8 cellular contexts compared by ENCODE assay signal in genomic region chr2:949894-950626, GRCh38. TPM values are rescaled to one million over a fixed set of nuclear protein-coding genes. Genes with fewer than 3 reads are reported as not detected.
DNase-seq lines count a peak whose midpoint lies in the region; ATAC-seq and TF ChIP-seq lines count a peak whose summit lies in the region.

No MANE protein-coding gene starts in this region.

- H3K9me3 Mint-ChIP-seq in activated T-cell treated with anti-CD3 and anti-CD28 coated beads, Interleukin-2, amount 50 U/mL, for 72 hours: no peaks in the 10 kb centered on the region

- H3K9ac ChIP-seq in SK-N-SH (no peak overlapping the region), iPS-20b (ENCODE audit: low read depth, low read length) (peak overlapping the region; percentile 68; the same call in 1 of the 2 replicates)

- H2AFZ ChIP-seq in SK-N-SH (ENCODE audit: low read depth): no peak overlapping the region

- TF ChIP-seq EP300 in SK-N-SH (IDR thresholded peaks at IDR 0.05; ENCODE audit: borderline replicate concordance in 1 of 2, low read depth in 1 of 2, low read length in 1 of 2) (no peak), suprapubic skin (IDR thresholded peaks at IDR 0.05) (no peak)

- H4K20me1 ChIP-seq in SK-N-SH (ENCODE audit: insufficient read depth): no peaks in the 10 kb centered on the region

- H3K79me2 ChIP-seq in SK-N-SH (ENCODE audit: insufficient read depth): no peaks in the 10 kb centered on the region

- H3K9me3 ChIP-seq in SK-N-SH (no peaks in the 10 kb centered on the region), iPS-20b (ENCODE audit: insufficient read depth, low read depth, low read length) (peaks cover under 1% of the 10 kb centered on the region; the same call in 1 of the 2 replicates), suprapubic skin (no peaks in the 10 kb centered on the region)

- DNase-seq in SK-N-SH (peak; percentile 72), suprapubic skin (ENCODE audit: low spot score in 2 of 2) (no peak), erythroblast (lab: John Stamatoyannopoulos, UW) (no peak)
- peak; percentile 11 to 12 for DNase-seq in activated T-cell treated with anti-CD3 and anti-CD28 coated beads, Interleukin-2, amount 50 U/mL, for 72 hours

- H3K4me1 Mint-ChIP-seq in activated T-cell treated with anti-CD3 and anti-CD28 coated beads, Interleukin-2, amount 50 U/mL, for 72 hours (ENCODE audit: low read depth): peaks cover 34% of the 10 kb centered on the region

- no peaks in the 10 kb centered on the region for H3F3A ChIP-seq in SK-N-SH (replicated peaks; ENCODE audit: insufficient read depth)

- TF ChIP-seq CTCF in SK-N-SH (IDR thresholded peaks at IDR 0.05) (no peak), suprapubic skin (IDR thresholded peaks at IDR 0.05) (no peak)

- H3K4me3 Mint-ChIP-seq in activated T-cell treated with anti-CD3 and anti-CD28 coated beads, Interleukin-2, amount 50 U/mL, for 72 hours: peak overlapping the region; percentile 71 to 79

- no peak overlapping the region for H3K27ac Mint-ChIP-seq in activated T-cell treated with anti-CD3 and anti-CD28 coated beads, Interleukin-2, amount 50 U/mL, for 72 hours

- CTCF ChIA-PET in SK-N-SH (lab: Yijun Ruan, JAX): interaction anchor here (1.0 to 5.9 kb wide), 9 partner anchors 10 to 601 kb away, joined by 3 to 65 read pairs (median 4); no protein-coding TSS in a partner anchor

- no peaks in the 10 kb centered on the region for H3K9me2 ChIP-seq in SK-N-SH

- H3K27me3 ChIP-seq in SK-N-SH (ENCODE audit: insufficient read depth) (no peaks in the 10 kb centered on the region), iPS-20b (ENCODE audit: insufficient read depth, low read length) (peaks cover 53% of the 10 kb centered on the region), suprapubic skin (peaks cover 50% of the 10 kb centered on the region)

- POLR2A ChIA-PET in SK-N-SH (lab: Yijun Ruan, JAX): no interaction called here

- TF ChIP-seq POLR2A in suprapubic skin (IDR thresholded peaks at IDR 0.05) (no peak), erythroblast (IDR thresholded peaks at IDR 0.05; ENCODE audit: low read length) (no peak)

- H3K4me2 ChIP-seq in SK-N-SH: 0 out of 2 replicates have a peak overlapping the region, but pooled peaks have one; percentile 48

- no peak for ATAC-seq in SK-N-SH treated with all-trans-retinoic acid at 6 μM for 48 hours
- ATAC-seq in activated T-cell treated with anti-CD3 and anti-CD28 coated beads, Interleukin-2, amount 50 U/mL, for 72 hours (replicated peaks in 1 of 2): peak; percentile 29 to 41
- no peak for ATAC-seq in HG02623 (IDR thresholded peaks at IDR 0.05; ENCODE audit: unreplicated experiment)
- ATAC-seq in HG02763 (IDR thresholded peaks at IDR 0.05; ENCODE audit: unreplicated experiment): no peak

- H3K4me3 ChIP-seq in SK-N-SH (ENCODE audit: low read depth in 2 of 2, low read length in 1 of 2) (peak overlapping the region in 1 of 2 experiments; percentile 49; a peak in 1 of 4 replicates), iPS-20b (ENCODE audit: low read length) (peak overlapping the region; percentile 75), suprapubic skin (peak overlapping the region; percentile 62)

- peaks cover 0 to 3% of the 10 kb centered on the region in 2 donors for H3K36me3 Mint-ChIP-seq in activated T-cell treated with anti-CD3 and anti-CD28 coated beads, Interleukin-2, amount 50 U/mL, for 72 hours (ENCODE audit: insufficient read depth in 2 of 2)

- H3K36me3 ChIP-seq in SK-N-SH (replicated peaks in 1 of 2; ENCODE audit: control insufficient read depth in 1 of 2, insufficient read depth in 2 of 2, low read length in 1 of 2) (no peaks in the 10 kb centered on the region), iPS-20b (ENCODE audit: insufficient read depth, low read depth, low read length) (no peaks in the 10 kb centered on the region), suprapubic skin (no peaks in the 10 kb centered on the region)

- 4% methylated on average over 35 of the region's 61 CpGs for WGBS in SK-N-SH (ENCODE audit: low lambda C conversion rate)
- 3% methylated on average over 20 of the region's 61 CpGs for WGBS in suprapubic skin

- TF ChIP-seq RAD21 in SK-N-SH (IDR thresholded peaks at IDR 0.05; ENCODE audit: low read length): no peak

- H3K27me3 Mint-ChIP-seq in activated T-cell treated with anti-CD3 and anti-CD28 coated beads, Interleukin-2, amount 50 U/mL, for 72 hours (ENCODE audit: low read depth): peaks cover 44% of the 10 kb centered on the region

- H3K4me1 ChIP-seq in SK-N-SH (ENCODE audit: control insufficient read depth in 1 of 2, insufficient read depth in 2 of 2, low read depth in 1 of 2, low read length in 1 of 2) (peaks cover 0 to 6% of the 10 kb centered on the region in 2 experiments; a peak in 1 of 4 replicates), iPS-20b (ENCODE audit: insufficient read depth, low read length) (peaks cover 36% of the 10 kb centered on the region), suprapubic skin (peaks cover 20% of the 10 kb centered on the region)

- no peak overlapping the region for H3K27ac ChIP-seq in SK-N-SH (ENCODE audit: low read depth in 2 of 2, low read length in 1 of 2)
- no peak overlapping the region for H3K27ac ChIP-seq in iPS-20b (ENCODE audit: low read length)
- no peak overlapping the region for H3K27ac ChIP-seq in suprapubic skin

TF ChIP-seq in SK-N-SH, 30 proteins besides CTCF, POLR2A, EP300 and RAD21:
- TF ChIP-seq RXRA (IDR thresholded peaks at IDR 0.05; ENCODE audit: borderline replicate concordance, low read depth): no peak
TF ChIP-seq in SK-N-SH: peak in this region for 0.

TF ChIP-seq in SK-N-SH treated with all-trans-retinoic acid at 6 μM for 48 hours, 23 proteins besides CTCF, POLR2A, EP300 and RAD21:
- TF ChIP-seq ZNF8 (CRISPR knock-in tag; IDR thresholded peaks at IDR 0.05) (no peak), OSR1 (CRISPR knock-in tag; IDR thresholded peaks at IDR 0.05) (no peak), SNAI2 (CRISPR knock-in tag; IDR thresholded peaks at IDR 0.05) (no peak), TOX (CRISPR knock-in tag; IDR thresholded peaks at IDR 0.05; ENCODE audit: borderline replicate concordance) (no peak)
TF ChIP-seq in SK-N-SH treated with all-trans-retinoic acid at 6 μM for 48 hours: peak in this region for 0.

RNA-seq across cellular contexts. Expression of gene SNTG2, which starts 0.6 kb away (rescaled TPM):
- not detected in 2 replicates for polyA plus RNA-seq in SK-N-SH (2012; rRNA removed)
- not detected in 2 replicates for polyA plus RNA-seq in SK-N-SH (2012; cell fraction: cytosol; rRNA removed)
- polyA plus RNA-seq in SK-N-SH (2012; cell fraction: nucleus; rRNA removed): not detected in 2 replicates
- total RNA-seq in activated T-cell treated with anti-CD3 and anti-CD28 coated beads, Interleukin-2, amount 50 U/mL, for 72 hours: 1 to 10 TPM; 2.5 to 3.8 TPM
- total RNA-seq in suprapubic skin: 1 to 10 TPM in 3 of 4 donors, under 1 TPM in 1; 0.99 to 3.9 (median 2.3) TPM

Comparison
In these comparisons a context has a peak if more than half of its experiments do, and no peak if none do; other contexts are left out.
1. DNase-seq: peak in SK-N-SH (single experiment) and activated T-cell treated with anti-CD3 and anti-CD28 coated beads, Interleukin-2, amount 50 U/mL, for 72 hours (2 of 2); none in suprapubic skin (0 of 2) and erythroblast (0 of 2).
2. ATAC-seq: peak in activated T-cell treated with anti-CD3 and anti-CD28 coated beads, Interleukin-2, amount 50 U/mL, for 72 hours (2 of 2); none in SK-N-SH treated with all-trans-retinoic acid at 6 μM for 48 hours (single experiment), HG02623 (single experiment) and HG02763 (single experiment).